ENCODE assay signal across 11 cellular contexts in genomic region chr4:48065587-48066052, GRCh38. TPM values are rescaled to one million over a fixed set of nuclear protein-coding genes. Genes with fewer than 3 reads are reported as not detected.
DNase-seq lines count a peak whose midpoint lies in the region; ATAC-seq lines count a peak whose summit lies in the region.
"Had no signal": no experiment of that assay in that cellular context is flagged by ENCODE, and none has a peak within 500 bp of the region (broad histone marks: within the 10 kb centered on the region; RNA-seq: fewer than 3 reads in every experiment).

No MANE protein-coding gene starts in this region.

- no peak overlapping the region for H3K4me3 ChIP-seq in CD4-positive, alpha-beta memory T cell (ENCODE audit: low read length in 2 of 2)

- peak overlapping the region; percentile 31 for H3K27ac Mint-ChIP-seq in activated T-cell treated with anti-CD3 and anti-CD28 coated beads, Interleukin-2, amount 50 U/mL, for 72 hours
- H3K27ac Mint-ChIP-seq in stimulated activated naive CD8-positive, alpha-beta T cell treated with anti-CD3 and anti-CD28 coated beads, Interleukin-15, amount 100 ng/mL, for 72 hours = peak overlapping the region; percentile 17 to 68
- H3K27ac Mint-ChIP-seq in CD4-positive, alpha-beta memory T cell = peak overlapping the region in 1 of 7 donors; percentile 22
- H3K27ac Mint-ChIP-seq: memory B cell had no signal

- ATAC-seq in activated T-cell treated with anti-CD3 and anti-CD28 coated beads, Interleukin-2, amount 50 U/mL, for 72 hours (replicated peaks in 1 of 2) = peak; percentile 90 to 94
- peak; percentile 77 for ATAC-seq in GM21717 (IDR thresholded peaks at IDR 0.05; ENCODE audit: unreplicated experiment)
- ATAC-seq in HG03159 (IDR thresholded peaks at IDR 0.05; ENCODE audit: unreplicated experiment) = peak; percentile 59
- peak; percentile 89 for ATAC-seq in stimulated activated naive CD8-positive, alpha-beta T cell treated with anti-CD3 and anti-CD28 coated beads, Interleukin-15, amount 100 ng/mL, for 72 hours

- peaks cover 46% of the 10 kb centered on the region for H3K4me1 Mint-ChIP-seq in activated T-cell treated with anti-CD3 and anti-CD28 coated beads, Interleukin-2, amount 50 U/mL, for 72 hours (ENCODE audit: low read depth)
- H3K4me1 Mint-ChIP-seq in stimulated activated naive CD8-positive, alpha-beta T cell treated with anti-CD3 and anti-CD28 coated beads, Interleukin-15, amount 100 ng/mL, for 72 hours = peaks cover 42% of the 10 kb centered on the region
- H3K4me1 Mint-ChIP-seq in CD4-positive, alpha-beta memory T cell = peaks cover 1 to 12% (median 3%) of the 10 kb centered on the region in 4 donors
- H3K4me1 Mint-ChIP-seq: memory B cell had no signal

- H3K36me3 ChIP-seq in CD4-positive, alpha-beta memory T cell (ENCODE audit: insufficient read depth, low read length) = peaks cover 21% of the 10 kb centered on the region

- CTCF ChIA-PET in CD4-positive, alpha-beta memory T cell (lab: Charles Lee; ENCODE audit: partially characterized antibody) = interaction anchor here (1.1 to 1.6 kb wide), 3 partner anchors 15 to 33 kb away, joined by 3 to 4 read pairs (median 4); no protein-coding TSS in a partner anchor

- DNase-seq in activated T-cell treated with anti-CD3 and anti-CD28 coated beads, Interleukin-2, amount 50 U/mL, for 72 hours = peak; percentile 24 to 32
- DNase-seq in activated T-cell treated with anti-CD3 and anti-CD28 coated beads for 4 hours = no peak
- peak; percentile 27 to 40 for DNase-seq in stimulated activated naive CD8-positive, alpha-beta T cell treated with anti-CD3 and anti-CD28 coated beads, Interleukin-15, amount 100 ng/mL, for 72 hours
- DNase-seq in occipital lobe (lab: John Stamatoyannopoulos, UW) = no peak
- no peak for DNase-seq in substantia nigra (lab: John Stamatoyannopoulos, UW)
- DNase-seq in CD4-positive, alpha-beta memory T cell = no peak
- DNase-seq: DND-41; stimulated activated CD4-positive, alpha-beta T cell treated with anti-CD3 and anti-CD28 coated beads, Interleukin-2, amount 100 ng/mL, for 48 hours had no signal

- peaks cover 4 to 11% of the 10 kb centered on the region in 2 donors for H3K9me3 Mint-ChIP-seq in activated T-cell treated with anti-CD3 and anti-CD28 coated beads, Interleukin-2, amount 50 U/mL, for 72 hours
- H3K9me3 Mint-ChIP-seq in stimulated activated naive CD8-positive, alpha-beta T cell treated with anti-CD3 and anti-CD28 coated beads, Interleukin-15, amount 100 ng/mL, for 72 hours = peaks cover 15 to 25% of the 10 kb centered on the region in 2 donors
- peaks cover 0 to 21% (median 11%) of the 10 kb centered on the region in 8 donors for H3K9me3 Mint-ChIP-seq in CD4-positive, alpha-beta memory T cell

- no peaks in the 10 kb centered on the region for H3K4me1 ChIP-seq in CD4-positive, alpha-beta memory T cell (ENCODE audit: insufficient read depth, low read length)

- POLR2A ChIA-PET in CD4-positive, alpha-beta memory T cell (lab: Charles Lee; ENCODE audit: partially characterized antibody) = no interaction called here

- no peaks in the 10 kb centered on the region for H3K9me3 ChIP-seq in CD4-positive, alpha-beta memory T cell (ENCODE audit: control insufficient read depth in 1 of 2, low read length in 2 of 2)

- peak overlapping the region; percentile 17 to 32 for H3K4me3 Mint-ChIP-seq in activated T-cell treated with anti-CD3 and anti-CD28 coated beads, Interleukin-2, amount 50 U/mL, for 72 hours
- peak overlapping the region; percentile 16 to 37 for H3K4me3 Mint-ChIP-seq in stimulated activated naive CD8-positive, alpha-beta T cell treated with anti-CD3 and anti-CD28 coated beads, Interleukin-15, amount 100 ng/mL, for 72 hours
- no peak overlapping the region for H3K4me3 Mint-ChIP-seq in CD4-positive, alpha-beta memory T cell
- H3K4me3 Mint-ChIP-seq: memory B cell had no signal

- no peak overlapping the region for H3K27ac ChIP-seq in substantia nigra (ENCODE audit: low read depth, low read length, poor library complexity, severe bottlenecking)
- H3K27ac ChIP-seq in CD4-positive, alpha-beta memory T cell (ENCODE audit: low read depth, low read length) = no peak overlapping the region

- H3K36me3 Mint-ChIP-seq in activated T-cell treated with anti-CD3 and anti-CD28 coated beads, Interleukin-2, amount 50 U/mL, for 72 hours (ENCODE audit: insufficient read depth in 2 of 2) = peaks cover 16 to 29% of the 10 kb centered on the region in 2 donors
- peaks cover 43 to 77% of the 10 kb centered on the region in 2 donors for H3K36me3 Mint-ChIP-seq in CD4-positive, alpha-beta memory T cell

- intact Hi-C loops in CD4-positive, alpha-beta memory T cell (cut with micrococcal nuclease) = loop anchor here (2.0 kb wide), 1 partner anchor 23 kb away; no protein-coding TSS in a partner anchor

- no peaks in the 10 kb centered on the region for H3K27me3 ChIP-seq in CD4-positive, alpha-beta memory T cell (ENCODE audit: insufficient read depth, low read length)

- H3K27me3 Mint-ChIP-seq in activated T-cell treated with anti-CD3 and anti-CD28 coated beads, Interleukin-2, amount 50 U/mL, for 72 hours (ENCODE audit: low read depth) = no peaks in the 10 kb centered on the region
- H3K27me3 Mint-ChIP-seq in stimulated activated naive CD8-positive, alpha-beta T cell treated with anti-CD3 and anti-CD28 coated beads, Interleukin-15, amount 100 ng/mL, for 72 hours = no peaks in the 10 kb centered on the region
- H3K27me3 Mint-ChIP-seq in CD4-positive, alpha-beta memory T cell = no peaks in the 10 kb centered on the region

RNA-seq across cellular contexts. Expression of gene NIPAL1, which starts 49.0 kb away (rescaled TPM):
- 1 to 10 TPM; 1.6 to 1.7 TPM for total RNA-seq in activated T-cell treated with anti-CD3 and anti-CD28 coated beads, Interleukin-2, amount 50 U/mL, for 72 hours
- total RNA-seq in occipital lobe = 0.94 TPM
- 1 to 10 TPM; 3.0 to 3.3 TPM for total RNA-seq in CD4-positive, alpha-beta memory T cell
- polyA plus RNA-seq in CD4-positive, alpha-beta memory T cell = under 1 TPM; 0.65 TPM

RNA-seq across cellular contexts. Expression of gene CNGA1, which starts 49.1 kb away (rescaled TPM):
- total RNA-seq in activated T-cell treated with anti-CD3 and anti-CD28 coated beads, Interleukin-2, amount 50 U/mL, for 72 hours = under 1 TPM in 1 of 2 donors, not detected in 1; 0.32 TPM
- not detected for total RNA-seq in occipital lobe
- total RNA-seq in CD4-positive, alpha-beta memory T cell = not detected
- polyA plus RNA-seq in CD4-positive, alpha-beta memory T cell = not detected

Comparison
In these comparisons a context has a peak if more than half of its experiments do, and no peak if none do; other contexts are left out.
1. DNase-seq: peak in activated T-cell treated with anti-CD3 and anti-CD28 coated beads, Interleukin-2, amount 50 U/mL, for 72 hours (2 of 2) and stimulated activated naive CD8-positive, alpha-beta T cell treated with anti-CD3 and anti-CD28 coated beads, Interleukin-15, amount 100 ng/mL, for 72 hours (2 of 2); none in activated T-cell treated with anti-CD3 and anti-CD28 coated beads for 4 hours (single experiment), occipital lobe (single experiment), substantia nigra (0 of 49) and CD4-positive, alpha-beta memory T cell (0 of 5).
2. H3K4me3 Mint-ChIP-seq: peak in activated T-cell treated with anti-CD3 and anti-CD28 coated beads, Interleukin-2, amount 50 U/mL, for 72 hours (2 of 2) and stimulated activated naive CD8-positive, alpha-beta T cell treated with anti-CD3 and anti-CD28 coated beads, Interleukin-15, amount 100 ng/mL, for 72 hours (2 of 2); none in CD4-positive, alpha-beta memory T cell (0 of 8).
3. Peak in every context shown above with its lines, with median percentiles within 50 percentile points of each other: ATAC-seq.